In the genomic region with DNA sequence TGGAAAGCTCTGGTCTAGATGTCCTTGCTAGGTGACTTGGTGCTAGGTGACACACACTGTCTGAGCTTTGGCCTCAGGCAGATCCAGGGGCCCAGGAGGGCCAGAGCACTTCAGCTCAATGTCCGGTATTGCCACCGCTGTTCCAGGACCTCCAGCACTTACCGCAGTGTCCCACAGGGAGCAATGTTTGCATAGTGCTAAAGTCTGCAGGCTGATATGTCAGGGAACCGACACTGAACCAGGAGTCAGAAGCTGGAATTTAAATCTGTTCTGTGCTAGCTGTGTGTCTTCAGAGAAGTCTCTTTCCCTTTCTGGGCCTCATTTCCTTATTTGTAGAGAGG, we compare ENCODE assay signal across 1 cellular context.
A peak's percentile ranks its signal among the peaks of the same experiment; 100 is the strongest.
TF ChIP-seq lines count a peak whose summit lies in the region.

No MANE protein-coding gene starts in this region.

TF ChIP-seq in HepG2, 621 proteins besides CTCF, POLR2A, EP300 and RAD21 (continued from another document and continues in another):
- TF ChIP-seq, protein P1, sequence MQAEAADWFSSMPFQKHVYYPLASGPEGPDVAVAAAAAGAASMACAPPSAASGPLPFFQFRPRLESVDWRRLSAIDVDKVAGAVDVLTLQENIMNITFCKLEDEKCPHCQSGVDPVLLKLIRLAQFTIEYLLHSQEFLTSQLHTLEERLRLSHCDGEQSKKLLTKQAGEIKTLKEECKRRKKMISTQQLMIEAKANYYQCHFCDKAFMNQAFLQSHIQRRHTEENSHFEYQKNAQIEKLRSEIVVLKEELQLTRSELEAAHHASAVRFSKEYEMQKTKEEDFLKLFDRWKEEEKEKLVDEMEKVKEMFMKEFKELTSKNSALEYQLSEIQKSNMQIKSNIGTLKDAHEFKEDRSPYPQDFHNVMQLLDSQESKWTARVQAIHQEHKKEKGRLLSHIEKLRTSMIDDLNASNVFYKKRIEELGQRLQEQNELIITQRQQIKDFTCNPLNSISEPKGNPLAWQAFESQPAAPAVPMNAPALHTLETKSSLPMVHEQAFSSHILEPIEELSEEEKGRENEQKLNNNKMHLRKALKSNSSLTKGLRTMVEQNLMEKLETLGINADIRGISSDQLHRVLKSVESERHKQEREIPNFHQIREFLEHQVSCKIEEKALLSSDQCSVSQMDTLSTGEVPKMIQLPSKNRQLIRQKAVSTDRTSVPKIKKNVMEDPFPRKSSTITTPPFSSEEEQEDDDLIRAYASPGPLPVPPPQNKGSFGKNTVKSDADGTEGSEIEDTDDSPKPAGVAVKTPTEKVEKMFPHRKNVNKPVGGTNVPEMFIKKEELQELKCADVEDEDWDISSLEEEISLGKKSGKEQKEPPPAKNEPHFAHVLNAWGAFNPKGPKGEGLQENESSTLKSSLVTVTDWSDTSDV (CRISPR knock-in tag; IDR thresholded peaks at IDR 0.05), result no peak
- TF ChIP-seq SAP130 (CRISPR knock-in tag; IDR thresholded peaks at IDR 0.05; ENCODE audit: low read depth) (peak; percentile 91), TBX3 (IDR thresholded peaks at IDR 0.05; ENCODE audit: borderline replicate concordance) (peak; percentile 48; the same call in 1 of the 2 replicates), MZF1 (CRISPR knock-in tag; IDR thresholded peaks at IDR 0.05; ENCODE audit: borderline replicate concordance) (no peak), BHLHE40 (IDR thresholded peaks at IDR 0.05; ENCODE audit: low read length) (no peak), ZNF7 (CRISPR knock-in tag; IDR thresholded peaks at IDR 0.05) (peak; percentile 96), NR2F6 (IDR thresholded peaks at IDR 0.05) (0 out of 2 replicates have a peak, but pooled peaks have one; percentile 51), NR2F6 (CRISPR knock-in tag; IDR thresholded peaks at IDR 0.05) (peak; percentile 78), EED (CRISPR knock-in tag; IDR thresholded peaks at IDR 0.05) (no peak), ZFP82 (CRISPR knock-in tag; IDR thresholded peaks at IDR 0.05; ENCODE audit: borderline replicate concordance) (no peak), TAF15 (IDR thresholded peaks at IDR 0.05; ENCODE audit: low read depth, low read length, poor library complexity, severe bottlenecking) (no peak), NCOR1 (IDR thresholded peaks at IDR 0.05; ENCODE audit: borderline replicate concordance, low read length) (peak; percentile 72; the same call in 1 of the 2 replicates), YEATS2 (CRISPR knock-in tag; IDR thresholded peaks at IDR 0.05; ENCODE audit: borderline replicate concordance) (no peak), HNF4G (IDR thresholded peaks at IDR 0.05; ENCODE audit: borderline replicate concordance, low read depth, low read length) (peak; percentile 96), HNF4G (CRISPR knock-in tag; IDR thresholded peaks at IDR 0.05; ENCODE audit: borderline replicate concordance, low read depth) (peak; percentile 86; the same call in 1 of the 2 replicates), POLR2G (IDR thresholded peaks at IDR 0.05; ENCODE audit: low read depth, low read length) (0 out of 2 replicates have a peak, but pooled peaks have one; percentile 47), HMG20B (CRISPR knock-in tag; conservative IDR thresholded peaks at IDR 0.05) (peak; percentile 80; the same call in 1 of the 2 replicates), ZNF205 (CRISPR knock-in tag; IDR thresholded peaks at IDR 0.05) (no peak), ZBTB20 (CRISPR knock-in tag; IDR thresholded peaks at IDR 0.05; ENCODE audit: borderline replicate concordance, low read depth) (peak; percentile 56; the same call in 1 of the 2 replicates), AGO1 (IDR thresholded peaks at IDR 0.05; ENCODE audit: low read depth, low read length, poor library complexity, severe bottlenecking) (no peak), U2AF1 (optimal IDR thresholded peaks at IDR 0.05; ENCODE audit: low read depth, low read length) (no peak), MED13 (CRISPR knock-in tag; IDR thresholded peaks at IDR 0.05) (peak; percentile 76), SNAPC2 (CRISPR knock-in tag; IDR thresholded peaks at IDR 0.05) (no peak), TP53 (CRISPR knock-in tag; conservative IDR thresholded peaks at IDR 0.05) (peak; percentile 74; the same call in 1 of the 2 replicates), ZNF317 (CRISPR knock-in tag; IDR thresholded peaks at IDR 0.05) (peak; percentile 53; the same call in 1 of the 2 replicates), ARNTL (CRISPR knock-in tag; IDR thresholded peaks at IDR 0.05) (peak; percentile 59; the same call in 1 of the 2 replicates), CBX2 (IDR thresholded peaks at IDR 0.05; ENCODE audit: low read depth, low read length) (no peak), CBX2 (CRISPR knock-in tag; IDR thresholded peaks at IDR 0.05; ENCODE audit: low read depth) (no peak), KDM4B (CRISPR knock-in tag; IDR thresholded peaks at IDR 0.05) (0 out of 2 replicates have a peak, but pooled peaks have one; percentile 56), IRX3 (CRISPR knock-in tag; IDR thresholded peaks at IDR 0.05; ENCODE audit: borderline replicate concordance, low read depth) (no peak), MED1 (CRISPR knock-in tag; IDR thresholded peaks at IDR 0.05) (peak; percentile 97)
- TF ChIP-seq, protein P2, sequence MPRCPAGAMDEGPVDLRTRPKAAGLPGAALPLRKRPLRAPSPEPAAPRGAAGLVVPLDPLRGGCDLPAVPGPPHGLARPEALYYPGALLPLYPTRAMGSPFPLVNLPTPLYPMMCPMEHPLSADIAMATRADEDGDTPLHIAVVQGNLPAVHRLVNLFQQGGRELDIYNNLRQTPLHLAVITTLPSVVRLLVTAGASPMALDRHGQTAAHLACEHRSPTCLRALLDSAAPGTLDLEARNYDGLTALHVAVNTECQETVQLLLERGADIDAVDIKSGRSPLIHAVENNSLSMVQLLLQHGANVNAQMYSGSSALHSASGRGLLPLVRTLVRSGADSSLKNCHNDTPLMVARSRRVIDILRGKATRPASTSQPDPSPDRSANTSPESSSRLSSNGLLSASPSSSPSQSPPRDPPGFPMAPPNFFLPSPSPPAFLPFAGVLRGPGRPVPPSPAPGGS (CRISPR knock-in tag; IDR thresholded peaks at IDR 0.05), result peak; percentile 48; the same call in 1 of the 2 replicates
- TF ChIP-seq, protein P3, sequence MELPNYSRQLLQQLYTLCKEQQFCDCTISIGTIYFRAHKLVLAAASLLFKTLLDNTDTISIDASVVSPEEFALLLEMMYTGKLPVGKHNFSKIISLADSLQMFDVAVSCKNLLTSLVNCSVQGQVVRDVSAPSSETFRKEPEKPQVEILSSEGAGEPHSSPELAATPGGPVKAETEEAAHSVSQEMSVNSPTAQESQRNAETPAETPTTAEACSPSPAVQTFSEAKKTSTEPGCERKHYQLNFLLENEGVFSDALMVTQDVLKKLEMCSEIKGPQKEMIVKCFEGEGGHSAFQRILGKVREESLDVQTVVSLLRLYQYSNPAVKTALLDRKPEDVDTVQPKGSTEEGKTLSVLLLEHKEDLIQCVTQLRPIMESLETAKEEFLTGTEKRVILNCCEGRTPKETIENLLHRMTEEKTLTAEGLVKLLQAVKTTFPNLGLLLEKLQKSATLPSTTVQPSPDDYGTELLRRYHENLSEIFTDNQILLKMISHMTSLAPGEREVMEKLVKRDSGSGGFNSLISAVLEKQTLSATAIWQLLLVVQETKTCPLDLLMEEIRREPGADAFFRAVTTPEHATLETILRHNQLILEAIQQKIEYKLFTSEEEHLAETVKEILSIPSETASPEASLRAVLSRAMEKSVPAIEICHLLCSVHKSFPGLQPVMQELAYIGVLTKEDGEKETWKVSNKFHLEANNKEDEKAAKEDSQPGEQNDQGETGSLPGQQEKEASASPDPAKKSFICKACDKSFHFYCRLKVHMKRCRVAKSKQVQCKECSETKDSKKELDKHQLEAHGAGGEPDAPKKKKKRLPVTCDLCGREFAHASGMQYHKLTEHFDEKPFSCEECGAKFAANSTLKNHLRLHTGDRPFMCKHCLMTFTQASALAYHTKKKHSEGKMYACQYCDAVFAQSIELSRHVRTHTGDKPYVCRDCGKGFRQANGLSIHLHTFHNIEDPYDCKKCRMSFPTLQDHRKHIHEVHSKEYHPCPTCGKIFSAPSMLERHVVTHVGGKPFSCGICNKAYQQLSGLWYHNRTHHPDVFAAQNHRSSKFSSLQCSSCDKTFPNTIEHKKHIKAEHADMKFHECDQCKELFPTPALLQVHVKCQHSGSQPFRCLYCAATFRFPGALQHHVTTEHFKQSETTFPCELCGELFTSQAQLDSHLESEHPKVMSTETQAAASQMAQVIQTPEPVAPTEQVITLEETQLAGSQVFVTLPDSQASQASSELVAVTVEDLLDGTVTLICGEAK (IDR thresholded peaks at IDR 0.05), result no peak
- TF ChIP-seq, protein P3 (CRISPR knock-in tag; IDR thresholded peaks at IDR 0.05), result peak; percentile 55; the same call in 1 of the 2 replicates
- TF ChIP-seq, protein P4, sequence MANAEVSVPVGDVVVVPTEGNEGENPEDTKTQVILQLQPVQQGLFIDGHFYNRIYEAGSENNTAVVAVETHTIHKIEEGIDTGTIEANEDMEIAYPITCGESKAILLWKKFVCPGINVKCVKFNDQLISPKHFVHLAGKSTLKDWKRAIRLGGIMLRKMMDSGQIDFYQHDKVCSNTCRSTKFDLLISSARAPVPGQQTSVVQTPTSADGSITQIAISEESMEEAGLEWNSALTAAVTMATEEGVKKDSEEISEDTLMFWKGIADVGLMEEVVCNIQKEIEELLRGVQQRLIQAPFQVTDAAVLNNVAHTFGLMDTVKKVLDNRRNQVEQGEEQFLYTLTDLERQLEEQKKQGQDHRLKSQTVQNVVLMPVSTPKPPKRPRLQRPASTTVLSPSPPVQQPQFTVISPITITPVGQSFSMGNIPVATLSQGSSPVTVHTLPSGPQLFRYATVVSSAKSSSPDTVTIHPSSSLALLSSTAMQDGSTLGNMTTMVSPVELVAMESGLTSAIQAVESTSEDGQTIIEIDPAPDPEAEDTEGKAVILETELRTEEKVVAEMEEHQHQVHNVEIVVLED (CRISPR knock-in tag; IDR thresholded peaks at IDR 0.05; ENCODE audit: borderline replicate concordance), result 0 out of 2 replicates have a peak, but pooled peaks have one; percentile 31
- TF ChIP-seq, protein P5, sequence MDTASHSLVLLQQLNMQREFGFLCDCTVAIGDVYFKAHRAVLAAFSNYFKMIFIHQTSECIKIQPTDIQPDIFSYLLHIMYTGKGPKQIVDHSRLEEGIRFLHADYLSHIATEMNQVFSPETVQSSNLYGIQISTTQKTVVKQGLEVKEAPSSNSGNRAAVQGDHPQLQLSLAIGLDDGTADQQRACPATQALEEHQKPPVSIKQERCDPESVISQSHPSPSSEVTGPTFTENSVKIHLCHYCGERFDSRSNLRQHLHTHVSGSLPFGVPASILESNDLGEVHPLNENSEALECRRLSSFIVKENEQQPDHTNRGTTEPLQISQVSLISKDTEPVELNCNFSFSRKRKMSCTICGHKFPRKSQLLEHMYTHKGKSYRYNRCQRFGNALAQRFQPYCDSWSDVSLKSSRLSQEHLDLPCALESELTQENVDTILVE (CRISPR knock-in tag; IDR thresholded peaks at IDR 0.05), result peak; percentile 86
- TF ChIP-seq, protein P6, sequence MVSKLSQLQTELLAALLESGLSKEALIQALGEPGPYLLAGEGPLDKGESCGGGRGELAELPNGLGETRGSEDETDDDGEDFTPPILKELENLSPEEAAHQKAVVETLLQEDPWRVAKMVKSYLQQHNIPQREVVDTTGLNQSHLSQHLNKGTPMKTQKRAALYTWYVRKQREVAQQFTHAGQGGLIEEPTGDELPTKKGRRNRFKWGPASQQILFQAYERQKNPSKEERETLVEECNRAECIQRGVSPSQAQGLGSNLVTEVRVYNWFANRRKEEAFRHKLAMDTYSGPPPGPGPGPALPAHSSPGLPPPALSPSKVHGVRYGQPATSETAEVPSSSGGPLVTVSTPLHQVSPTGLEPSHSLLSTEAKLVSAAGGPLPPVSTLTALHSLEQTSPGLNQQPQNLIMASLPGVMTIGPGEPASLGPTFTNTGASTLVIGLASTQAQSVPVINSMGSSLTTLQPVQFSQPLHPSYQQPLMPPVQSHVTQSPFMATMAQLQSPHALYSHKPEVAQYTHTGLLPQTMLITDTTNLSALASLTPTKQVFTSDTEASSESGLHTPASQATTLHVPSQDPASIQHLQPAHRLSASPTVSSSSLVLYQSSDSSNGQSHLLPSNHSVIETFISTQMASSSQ (IDR thresholded peaks at IDR 0.05; ENCODE audit: low read depth), result peak; percentile 64; the same call in 1 of the 2 replicates
- TF ChIP-seq, protein P6 (CRISPR knock-in tag; IDR thresholded peaks at IDR 0.05; ENCODE audit: borderline replicate concordance), result peak; percentile 89
